In the genomic region with DNA sequence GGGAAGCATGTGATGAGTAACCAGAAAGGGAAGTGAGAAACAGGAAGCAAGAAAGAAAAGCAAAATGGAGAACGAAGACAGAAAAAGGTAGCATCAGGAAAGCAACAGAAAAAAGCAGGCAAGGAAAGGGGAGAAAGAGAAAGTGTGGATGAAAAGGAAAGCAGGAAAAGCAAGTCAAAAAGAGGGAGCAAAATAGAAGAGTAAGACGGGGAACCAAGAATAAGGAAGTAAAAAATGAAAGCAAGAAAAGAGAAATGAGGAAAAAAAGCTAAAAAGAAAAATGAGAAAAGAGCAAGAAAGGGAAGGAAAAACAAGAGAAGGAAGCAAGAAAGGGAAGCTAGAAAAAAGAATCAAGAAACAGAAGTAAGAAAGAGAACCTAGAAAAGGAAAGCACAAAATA, we compare ENCODE assay signal across 1 cellular context.
TF ChIP-seq lines count a peak whose summit lies in the region.

No MANE protein-coding gene starts in this region.

TF ChIP-seq in IMR-90, 13 proteins besides CTCF, POLR2A, EP300 and RAD21:
- TF ChIP-seq MAZ (IDR thresholded peaks at IDR 0.05; ENCODE audit: borderline replicate concordance, low read depth, low read length): no peak
- no peak for TF ChIP-seq MAFK (IDR thresholded peaks at IDR 0.05; ENCODE audit: low read depth, low read length)
- TF ChIP-seq FOS (IDR thresholded peaks at IDR 0.05; ENCODE audit: low read depth, low read length): no peak
- TF ChIP-seq NFE2L2 (IDR thresholded peaks at IDR 0.05; ENCODE audit: low read depth, low read length): no peak
- no peak for TF ChIP-seq CHD1 (IDR thresholded peaks at IDR 0.05; ENCODE audit: low read depth, low read length)
- no peak for TF ChIP-seq CEBPB (IDR thresholded peaks at IDR 0.05; ENCODE audit: low read depth, low read length)
- no peak for TF ChIP-seq BHLHE40 (IDR thresholded peaks at IDR 0.05; ENCODE audit: low read depth, low read length)
- TF ChIP-seq SMC3 (IDR thresholded peaks at IDR 0.05; ENCODE audit: low read depth, low read length): no peak
- TF ChIP-seq, protein P1, sequence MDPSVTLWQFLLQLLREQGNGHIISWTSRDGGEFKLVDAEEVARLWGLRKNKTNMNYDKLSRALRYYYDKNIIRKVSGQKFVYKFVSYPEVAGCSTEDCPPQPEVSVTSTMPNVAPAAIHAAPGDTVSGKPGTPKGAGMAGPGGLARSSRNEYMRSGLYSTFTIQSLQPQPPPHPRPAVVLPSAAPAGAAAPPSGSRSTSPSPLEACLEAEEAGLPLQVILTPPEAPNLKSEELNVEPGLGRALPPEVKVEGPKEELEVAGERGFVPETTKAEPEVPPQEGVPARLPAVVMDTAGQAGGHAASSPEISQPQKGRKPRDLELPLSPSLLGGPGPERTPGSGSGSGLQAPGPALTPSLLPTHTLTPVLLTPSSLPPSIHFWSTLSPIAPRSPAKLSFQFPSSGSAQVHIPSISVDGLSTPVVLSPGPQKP (IDR thresholded peaks at IDR 0.05; ENCODE audit: borderline replicate concordance, low read depth, low read length): no peak
- TF ChIP-seq, protein P2, sequence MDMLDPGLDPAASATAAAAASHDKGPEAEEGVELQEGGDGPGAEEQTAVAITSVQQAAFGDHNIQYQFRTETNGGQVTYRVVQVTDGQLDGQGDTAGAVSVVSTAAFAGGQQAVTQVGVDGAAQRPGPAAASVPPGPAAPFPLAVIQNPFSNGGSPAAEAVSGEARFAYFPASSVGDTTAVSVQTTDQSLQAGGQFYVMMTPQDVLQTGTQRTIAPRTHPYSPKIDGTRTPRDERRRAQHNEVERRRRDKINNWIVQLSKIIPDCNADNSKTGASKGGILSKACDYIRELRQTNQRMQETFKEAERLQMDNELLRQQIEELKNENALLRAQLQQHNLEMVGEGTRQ (IDR thresholded peaks at IDR 0.05; ENCODE audit: low read depth, low read length): no peak
- TF ChIP-seq RFX5 (IDR thresholded peaks at IDR 0.05; ENCODE audit: low read depth, low read length): no peak
- no peak for TF ChIP-seq MXI1 (IDR thresholded peaks at IDR 0.05; ENCODE audit: borderline replicate concordance, low read depth, low read length)
- TF ChIP-seq RCOR1 (IDR thresholded peaks at IDR 0.05; ENCODE audit: insufficient replicate concordance, low read length): no peak
TF ChIP-seq in IMR-90: peak in this region for 0.
